In the genomic region with DNA sequence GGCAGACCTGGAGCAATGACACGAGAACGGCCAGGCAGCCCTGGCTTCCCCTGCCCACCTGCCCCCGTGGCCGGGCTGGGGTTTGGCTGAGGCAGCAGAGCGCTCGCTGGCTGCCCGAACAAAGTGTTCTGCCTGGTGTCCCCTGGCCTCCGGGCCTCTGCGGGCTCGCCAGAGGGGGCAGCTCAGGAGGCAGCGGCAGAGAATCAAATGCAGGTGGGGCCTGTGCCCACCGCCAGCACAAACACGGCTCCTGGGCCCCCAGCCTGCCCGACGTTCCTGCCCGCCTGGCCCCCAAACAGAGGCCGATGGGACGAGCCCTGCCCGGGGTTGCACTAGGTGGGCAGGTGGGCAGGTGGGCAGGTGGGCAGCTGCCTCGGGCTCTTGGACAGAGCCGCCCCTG, we compare ENCODE assay signal across 32 cellular contexts.
"Had no signal": no experiment of that assay in that cellular context is flagged by ENCODE, and none has a peak within 500 bp of the region (broad histone marks: within the 10 kb centered on the region; RNA-seq: fewer than 3 reads in every experiment).

No MANE protein-coding gene starts in this region.

- H3K4me2 ChIP-seq: KMS-11 had no signal

- H3K27me3 ChIP-seq: Peyer's patch had no signal

- H3K9me3 ChIP-seq: Peyer's patch had no signal

- H3K36me3 ChIP-seq: Peyer's patch, WERI-Rb-1 had no signal

- ATAC-seq: activated CD8-positive, alpha-beta memory T cell treated with anti-CD3 and anti-CD28 coated beads, Interleukin-2, amount 10 ng/mL, durations not matched to agents 7 days and 5 days; activated naive CD8-positive, alpha-beta T cell treated with anti-CD3 and anti-CD28 coated beads, Interleukin-2, amount 50 U/mL, for 24 hours; PC-3 had no signal

- H3K9ac ChIP-seq: KMS-11 had no signal

- DNase-seq: activated CD4-positive, alpha-beta memory T cell treated with anti-CD3 and anti-CD28 coated beads, Interleukin-2, amount 10 ng/mL, durations not matched to agents 7 days and 5 days; activated CD4-positive, alpha-beta T cell treated with anti-CD3 and anti-CD28 coated beads for 1 hour; activated CD4-positive, alpha-beta T cell treated with anti-CD3 and anti-CD28 coated beads for 48 hours; activated CD4-positive, CD25-positive, alpha-beta regulatory T cell; activated CD8-positive, alpha-beta memory T cell treated with anti-CD3 and anti-CD28 coated beads for 24 hours; activated CD8-positive, alpha-beta memory T cell treated with anti-CD3 and anti-CD28 coated beads, Interleukin-2, amount 10 ng/mL, durations not matched to agents 7 days and 5 days; activated CD8-positive, alpha-beta memory T cell treated with anti-CD3 and anti-CD28 coated beads, Interleukin-2, amount 50 U/mL, for 48 hours; activated effector memory CD4-positive, alpha-beta T cell treated with Interleukin-2 at 50 U/mL for 16 hours; activated naive CD4-positive, alpha-beta T cell treated with anti-CD3 and anti-CD28 coated beads, Interleukin-2, amount 10 ng/mL, durations not matched to agents 7 days and 5 days; activated naive CD8-positive, alpha-beta T cell treated with anti-CD3 and anti-CD28 coated beads, Interleukin-2, amount 50 U/mL, for 24 hours; activated T-cell treated with anti-CD3 and anti-CD28 coated beads, Interleukin-2, amount 50 U/mL, for 48 hours; anterior cingulate cortex; MM.1S; NCI-H1092 treated with DMSO at 0.1 percent for 48 hours; NCI-H1417; NCI-H146; NCI-H187; NCI-H2029 treated with DMSO at 0.1 percent for 48 hours; NCI-H2107; NCI-H2171; NCI-H510A; NCI-H526; NCI-H748 treated with DMSO at 0.1 percent for 48 hours; NK-92 treated with Interleukin-12 subunit alpha and Interleukin-12 subunit beta, amount 100 ng/mL, for 24 hours; PC-3; Peyer's patch; SW 1271; T-helper 1 cell; T-helper 2 cell; T-helper 9 cell; WERI-Rb-1 had no signal

- H3K27ac ChIP-seq: KMS-11, Peyer's patch, WERI-Rb-1 had no signal

- H3K4me1 ChIP-seq: Peyer's patch had no signal

- H3K4me3 ChIP-seq: Peyer's patch had no signal
